13 cellular contexts compared by ENCODE assay signal in genomic region chr14:105051182-105052109, GRCh38. TPM values are rescaled to one million over a fixed set of nuclear protein-coding genes. Genes with fewer than 3 reads are reported as not detected.
DNase-seq lines count a peak whose midpoint lies in the region; ATAC-seq and TF ChIP-seq lines count a peak whose summit lies in the region.
"Had no signal": no experiment of that assay in that cellular context is flagged by ENCODE, and none has a peak within 500 bp of the region (broad histone marks: within the 10 kb centered on the region; RNA-seq: fewer than 3 reads in every experiment).

No MANE protein-coding gene starts in this region.

- peak; percentile 19 for TF ChIP-seq POLR2A in GM15510 (IDR thresholded peaks at IDR 0.05; ENCODE audit: borderline replicate concordance, extremely low read depth, insufficient read length)

- H3K27me3 ChIP-seq in CD8-positive, alpha-beta T cell (ENCODE audit: insufficient read depth, low read length), result no peaks in the 10 kb centered on the region
- no peaks in the 10 kb centered on the region for H3K27me3 ChIP-seq in osteoblast (ENCODE audit: insufficient read depth, low read length)
- H3K27me3 ChIP-seq: Peyer's patch had no signal

- H3K27ac ChIP-seq in CD8-positive, alpha-beta T cell (ENCODE audit: low read depth, low read length), result no peak overlapping the region
- no peak overlapping the region for H3K27ac ChIP-seq in osteoblast (ENCODE audit: low read depth, low read length)
- H3K27ac ChIP-seq: KMS-11, Peyer's patch had no signal

- no peaks in the 10 kb centered on the region for H3K79me2 ChIP-seq in osteoblast (ENCODE audit: insufficient read depth, low read length)

- no peak for ATAC-seq in CD8-positive, alpha-beta T cell
- no peak for ATAC-seq in central memory CD8-positive, alpha-beta T cell (replicated peaks; ENCODE audit: extremely low read depth, poor library complexity, severe bottlenecking)

- CTCF ChIA-PET in CD8-positive, alpha-beta T cell (lab: Charles Lee), result no interaction called here

- peaks cover 6% of the 10 kb centered on the region for H3K4me1 Mint-ChIP-seq in CD8-positive, alpha-beta T cell (ENCODE audit: low read depth)
- peaks cover 19% of the 10 kb centered on the region for H3K4me1 Mint-ChIP-seq in central memory CD8-positive, alpha-beta T cell

- POLR2A ChIA-PET in CD8-positive, alpha-beta T cell (lab: Charles Lee), result no interaction called here

- no peak for TF ChIP-seq CTCF in CD8-positive, alpha-beta T cell (IDR thresholded peaks at IDR 0.05)
- no peak for TF ChIP-seq CTCF in osteoblast (IDR thresholded peaks at IDR 0.05; ENCODE audit: extremely low read depth, low read depth, low read length)

- no peak overlapping the region for H3K4me2 ChIP-seq in osteoblast (ENCODE audit: insufficient read depth, low read length)
- H3K4me2 ChIP-seq: KMS-11 had no signal

- no peak for DNase-seq in CD8-positive, alpha-beta T cell
- DNase-seq in central memory CD8-positive, alpha-beta T cell (ENCODE audit: low spot score in 2 of 2), result no peak
- DNase-seq in osteoblast (ENCODE audit: insufficient read length, low spot score, missing footprints), result peak; percentile 80
- no peak for DNase-seq in stimulated activated CD4-positive, alpha-beta T cell treated with anti-CD3 and anti-CD28 coated beads, Interleukin-4, amount 100 ng/mL, for 24 hours
- DNase-seq in UCSD-AML1 (lab: John Stamatoyannopoulos, UW; ENCODE audit: unreplicated experiment), result no peak
- no peak for DNase-seq in AG20443 (ENCODE audit: low spot score)
- DNase-seq: CD4-positive, alpha-beta memory T cell; GF-D8; NCI-H1694 treated with DMSO at 0.1 percent for 48 hours; SHP77 treated with DMSO at 0.1 percent for 48 hours had no signal

- peaks cover 72% of the 10 kb centered on the region for H3K36me3 Mint-ChIP-seq in CD8-positive, alpha-beta T cell
- H3K36me3 Mint-ChIP-seq in central memory CD8-positive, alpha-beta T cell (ENCODE audit: insufficient read depth), result peaks cover 54% of the 10 kb centered on the region

- H3K4me3 ChIP-seq in CD8-positive, alpha-beta T cell (ENCODE audit: low read depth, low read length), result no peak overlapping the region
- H3K4me3 ChIP-seq in osteoblast (ENCODE audit: insufficient read depth, low read length), result no peak overlapping the region
- H3K4me3 ChIP-seq: Peyer's patch had no signal

- H3K27me3 Mint-ChIP-seq in CD8-positive, alpha-beta T cell (ENCODE audit: low read depth), result no peaks in the 10 kb centered on the region
- no peaks in the 10 kb centered on the region for H3K27me3 Mint-ChIP-seq in central memory CD8-positive, alpha-beta T cell
- H3K27me3 Mint-ChIP-seq: CD4-positive, alpha-beta memory T cell had no signal

- H3K27ac Mint-ChIP-seq in CD8-positive, alpha-beta T cell, result peak overlapping the region; percentile 72
- peak overlapping the region; percentile 60 for H3K27ac Mint-ChIP-seq in central memory CD8-positive, alpha-beta T cell (ENCODE audit: low read depth)

- H3K9me3 ChIP-seq in CD8-positive, alpha-beta T cell (ENCODE audit: low read length), result no peaks in the 10 kb centered on the region
- H3K9me3 ChIP-seq in osteoblast (ENCODE audit: low read depth, low read length), result no peaks in the 10 kb centered on the region
- H3K9me3 ChIP-seq: Peyer's patch had no signal

- H2AFZ ChIP-seq in osteoblast (ENCODE audit: low read length), result no peak overlapping the region

- no peaks in the 10 kb centered on the region for H3K4me1 ChIP-seq in CD8-positive, alpha-beta T cell (ENCODE audit: insufficient read depth, low read length)
- no peaks in the 10 kb centered on the region for H3K4me1 ChIP-seq in osteoblast (ENCODE audit: insufficient read depth, low read length)
- H3K4me1 ChIP-seq: Peyer's patch had no signal

- no peaks in the 10 kb centered on the region for H3K9me3 Mint-ChIP-seq in CD8-positive, alpha-beta T cell
- no peaks in the 10 kb centered on the region for H3K9me3 Mint-ChIP-seq in central memory CD8-positive, alpha-beta T cell
- H3K9me3 Mint-ChIP-seq: CD4-positive, alpha-beta memory T cell had no signal

- no peaks in the 10 kb centered on the region for H4K20me1 ChIP-seq in osteoblast (ENCODE audit: insufficient read depth, low read length)

- no peak overlapping the region for H3K4me3 Mint-ChIP-seq in CD8-positive, alpha-beta T cell
- peak overlapping the region; percentile 12 for H3K4me3 Mint-ChIP-seq in central memory CD8-positive, alpha-beta T cell
- H3K4me3 Mint-ChIP-seq: CD4-positive, alpha-beta memory T cell had no signal

- intact Hi-C loops in CD8-positive, alpha-beta T cell (cut with DNase I, micrococcal nuclease), result no loop called here

- peaks cover 33% of the 10 kb centered on the region for H3K36me3 ChIP-seq in CD8-positive, alpha-beta T cell (ENCODE audit: insufficient read depth, low read length)
- H3K36me3 ChIP-seq in osteoblast (ENCODE audit: insufficient read depth, low read length), result no peaks in the 10 kb centered on the region
- H3K36me3 ChIP-seq: Peyer's patch had no signal

RNA-seq across cellular contexts. Expression of gene GPR132, which starts 13.8 kb away (rescaled TPM):
- total RNA-seq in CD8-positive, alpha-beta T cell, result 100 to 1,000 TPM in 1 of 2 experiments, 10 to 100 TPM in 1; 91.8 to 101 TPM
- under 0.01 TPM in 2 replicates for total RNA-seq in osteoblast

RNA-seq across cellular contexts. Expression of gene CDCA4, which starts 30.6 kb away (rescaled TPM):
- total RNA-seq in CD8-positive, alpha-beta T cell, result 10 to 100 TPM; 20.2 to 22.9 TPM
- 13.3 and 13.8 TPM in 2 replicates for total RNA-seq in osteoblast

Comparison
In these comparisons a context has a peak if more than half of its experiments do, and no peak if none do; other contexts are left out.
1. RNA of gene GPR132, which starts 13.8 kb away (total RNA-seq): 91.8 to 101 TPM in CD8-positive, alpha-beta T cell; under 0.01 TPM in osteoblast; every median in the first group is over 10 times any median in the second.